ENCODE assay signal across 28 cellular contexts in genomic region chr5:169356181-169356580, GRCh38. TPM values are rescaled to one million over a fixed set of nuclear protein-coding genes. Genes with fewer than 3 reads are reported as not detected.
"Had no signal": no experiment of that assay in that cellular context is flagged by ENCODE, and none has a peak within 500 bp of the region (broad histone marks: within the 10 kb centered on the region; RNA-seq: fewer than 3 reads in every experiment).

No MANE protein-coding gene starts in this region.

- DNase-seq: activated B cell treated with CpG ODN at 0.5 μM for 24 hours; activated CD4-positive, alpha-beta T cell treated with anti-CD3 and anti-CD28 coated beads for 1 hour; activated CD4-positive, alpha-beta T cell treated with anti-CD3 and anti-CD28 coated beads, Interleukin-2, amount 10 ng/mL, durations not matched to agents 24 days and 14 days; activated CD4-positive, alpha-beta T cell treated with anti-CD3 and anti-CD28 coated beads, Interleukin-2, amount 50 U/mL, for 48 hours; activated CD8-positive, alpha-beta memory T cell treated with anti-CD3 and anti-CD28 coated beads, Interleukin-2, amount 10 ng/mL, durations not matched to agents 7 days and 5 days; activated effector memory CD4-positive, alpha-beta T cell treated with anti-CD3 and anti-CD28 coated beads, Interleukin-2, amount 50 U/mL, for 16 hours; activated naive CD4-positive, alpha-beta T cell treated with Interleukin-2 at 50 U/mL for 16 hours; activated naive CD8-positive, alpha-beta T cell treated with anti-CD3 and anti-CD28 coated beads, Interleukin-2, amount 50 U/mL, for 24 hours; activated T-cell treated with anti-CD3 and anti-CD28 coated beads, Interleukin-2, amount 50 U/mL, for 24 hours; amniotic stem cell; cerebellar nuclear complex; Karpas-422; NCI-H1105 treated with DMSO at 0.1 percent for 48 hours; NCI-H1436 treated with DMSO at 0.1 percent for 48 hours; NCI-H187; NCI-H2081; NCI-H345; NCI-H510A; NCI-H526 treated with DMSO at 0.1 percent for 48 hours; NCI-H82; Peyer's patch; SHP77 treated with DMSO at 0.1 percent for 48 hours; T-helper 17 cell; T1000 had no signal

- H3K9me3 ChIP-seq: ascending aorta, Peyer's patch had no signal

- H3K27ac ChIP-seq: ascending aorta, Peyer's patch had no signal

- H3K4me3 ChIP-seq: ascending aorta, K562, Peyer's patch had no signal

- H3K36me3 ChIP-seq: ascending aorta, Peyer's patch had no signal

- ATAC-seq: activated CD8-positive, alpha-beta memory T cell treated with anti-CD3 and anti-CD28 coated beads, Interleukin-2, amount 10 ng/mL, durations not matched to agents 7 days and 5 days; activated naive CD4-positive, alpha-beta T cell treated with anti-CD3 and anti-CD28 coated beads, Interleukin-2, amount 50 U/mL, for 72 hours; activated naive CD8-positive, alpha-beta T cell treated with anti-CD3 and anti-CD28 coated beads, Interleukin-2, amount 50 U/mL, for 24 hours; K562; T-helper 17 cell had no signal

- H3K27me3 ChIP-seq: ascending aorta, Peyer's patch had no signal

- H3K4me1 ChIP-seq: ascending aorta, Peyer's patch had no signal

RNA-seq across cellular contexts. Expression of gene SLIT3, which starts 55.2 kb away (rescaled TPM):
- total RNA-seq: activated B cell treated with CpG ODN at 0.5 μM for 24 hours, OCI-LY7, T-helper 17 cell had no signal
